ENCODE assay signal across 9 cellular contexts in the genomic region with DNA sequence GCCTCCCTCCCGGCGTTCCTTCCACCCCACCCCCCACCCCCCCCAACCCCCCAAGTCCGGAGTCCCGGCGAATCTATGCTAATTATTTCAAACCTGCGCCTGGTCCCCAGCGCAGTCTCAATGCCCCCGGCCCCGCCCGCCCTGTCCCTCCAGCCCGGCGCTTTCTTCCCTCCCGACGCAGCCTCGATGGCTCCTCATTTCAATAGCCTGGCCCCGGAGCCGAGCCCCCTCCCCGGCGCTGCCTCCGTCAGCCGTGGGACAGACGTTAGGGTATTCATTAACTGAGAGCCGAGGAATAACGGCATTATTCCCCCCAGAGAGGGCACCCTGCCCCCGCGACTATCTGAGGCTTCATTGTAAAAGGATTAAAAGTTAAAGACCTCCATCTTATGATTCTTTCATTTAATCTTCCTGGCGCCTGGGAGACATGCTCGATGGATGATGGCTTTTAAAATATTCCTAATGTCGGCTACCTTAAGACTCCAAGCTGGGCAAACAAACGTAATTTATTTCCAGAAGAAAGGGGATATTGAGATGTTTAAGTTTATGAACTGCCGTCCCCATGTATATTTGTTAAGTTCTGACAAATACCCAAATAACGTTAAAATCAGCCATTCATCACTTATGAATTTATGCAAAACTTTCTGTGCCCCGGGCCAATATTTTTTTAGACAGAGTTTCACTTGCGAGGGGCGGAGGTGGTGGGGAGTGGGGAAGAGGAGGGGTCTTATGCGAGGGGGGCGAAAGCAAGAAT. TPM values are rescaled to one million over a fixed set of nuclear protein-coding genes. Genes with fewer than 3 reads are reported as not detected.
A peak's percentile ranks its signal among the peaks of the same experiment; 100 is the strongest.
DNase-seq lines count a peak whose midpoint lies in the region; ATAC-seq, FAIRE-seq and TF ChIP-seq lines count a peak whose summit lies in the region.
"Had no signal": no experiment of that assay in that cellular context is flagged by ENCODE, and none has a peak within 500 bp of the region (broad histone marks: within the 10 kb centered on the region; RNA-seq: fewer than 3 reads in every experiment).

No MANE protein-coding gene starts in this region.

- peak overlapping the region in 6 of 7 donors; percentile 60 to 76 (median 65) for H3K4me3 Mint-ChIP-seq in CD8-positive, alpha-beta memory T cell
- H3K4me3 Mint-ChIP-seq in dendritic cell treated with granulocyte-macrophage colony-stimulating factor and Interleukin-4, amounts not matched to agents 40 ng/mL and 50 ng/mL, for 4 days = peak overlapping the region; percentile 48

- DNase-seq in CD8-positive, alpha-beta memory T cell = peak in 1 of 5 donors; percentile 27
- DNase-seq in trophoblast cell (peak in 1 of 2 donors; percentile 54), GM19239 (ENCODE audit: insufficient read length, low spot score) (no peak), amniotic stem cell (lab: John Stamatoyannopoulos, UW) (no peak)

- H3K9ac ChIP-seq in Loucy (ENCODE audit: low read depth, low read length, poor library complexity, severe bottlenecking) = peak overlapping the region; percentile 81
- peak overlapping the region; percentile 22 for H3K9ac ChIP-seq in trophoblast cell (ENCODE audit: low read length)

- H4K91ac ChIP-seq in trophoblast cell (ENCODE audit: low read depth, low read length) = peak overlapping the region; percentile 74

- H3K4me1 Mint-ChIP-seq in CD8-positive, alpha-beta memory T cell = peaks cover 22 to 38% (median 37%) of the 10 kb centered on the region in 3 donors
- peaks cover 36% of the 10 kb centered on the region for H3K4me1 Mint-ChIP-seq in dendritic cell treated with granulocyte-macrophage colony-stimulating factor and Interleukin-4, amounts not matched to agents 40 ng/mL and 50 ng/mL, for 4 days (ENCODE audit: low read depth)

- POLR2A ChIA-PET in CD8-positive, alpha-beta memory T cell (lab: Charles Lee) = no interaction called here

- peak overlapping the region; percentile 87 for H2BK5ac ChIP-seq in trophoblast cell (ENCODE audit: low read depth, low read length, poor library complexity)

- no peak overlapping the region for H3K27ac Mint-ChIP-seq in CD8-positive, alpha-beta memory T cell
- H3K27ac Mint-ChIP-seq in dendritic cell treated with granulocyte-macrophage colony-stimulating factor and Interleukin-4, amounts not matched to agents 40 ng/mL and 50 ng/mL, for 4 days = no peak overlapping the region

- no peaks in the 10 kb centered on the region for H3F3A ChIP-seq in Loucy (ENCODE audit: low read depth)

- CTCF ChIA-PET in CD8-positive, alpha-beta memory T cell (lab: Charles Lee) = no interaction called here

- peaks cover 46% of the 10 kb centered on the region for H3K4me1 ChIP-seq in CD8-positive, alpha-beta memory T cell (ENCODE audit: insufficient read depth, low read length)
- peaks cover 18% of the 10 kb centered on the region for H3K4me1 ChIP-seq in Loucy (ENCODE audit: insufficient read depth, low read length, poor library complexity, severe bottlenecking)
- H3K4me1 ChIP-seq in trophoblast cell (ENCODE audit: control insufficient read depth in 1 of 2, insufficient read depth in 2 of 2, low read length in 2 of 2) = peaks cover 3 to 10% of the 10 kb centered on the region in 2 experiments

- H3K79me1 ChIP-seq in trophoblast cell (ENCODE audit: low read length) = peaks cover 42% of the 10 kb centered on the region

- no peak overlapping the region for H2BK12ac ChIP-seq in trophoblast cell (ENCODE audit: low read length)

- H3K9me2 ChIP-seq in Loucy (replicated peaks; ENCODE audit: low read depth, low read length) = no peaks in the 10 kb centered on the region

- no peak for FAIRE-seq in GM19239 (lab: Jason Lieb, UNC)

- H3K27me3 Mint-ChIP-seq in CD8-positive, alpha-beta memory T cell = peaks cover 48 to 61% of the 10 kb centered on the region in 2 donors
- H3K27me3 Mint-ChIP-seq in dendritic cell treated with granulocyte-macrophage colony-stimulating factor and Interleukin-4, amounts not matched to agents 40 ng/mL and 50 ng/mL, for 4 days = peaks cover 60% of the 10 kb centered on the region

- H3K36me3 Mint-ChIP-seq in CD8-positive, alpha-beta memory T cell = no peaks in the 10 kb centered on the region
- H3K36me3 Mint-ChIP-seq in dendritic cell treated with granulocyte-macrophage colony-stimulating factor and Interleukin-4, amounts not matched to agents 40 ng/mL and 50 ng/mL, for 4 days (ENCODE audit: low read depth) = no peaks in the 10 kb centered on the region

- H2BK120ac ChIP-seq in trophoblast cell (ENCODE audit: insufficient read depth, low read length, poor library complexity) = peak overlapping the region; percentile 49

- WGBS in trophoblast cell (ENCODE audit: extremely low coverage, insufficient coverage, insufficient read length) = no CpG with 5 or more reads among the region's 37 CpGs

- no peaks in the 10 kb centered on the region for H3K36me3 ChIP-seq in CD8-positive, alpha-beta memory T cell (ENCODE audit: insufficient read depth, low read length)
- H3K36me3 ChIP-seq in Loucy (ENCODE audit: insufficient read depth, low read length) (no peaks in the 10 kb centered on the region), trophoblast cell (ENCODE audit: control insufficient read depth in 1 of 2, insufficient read depth in 2 of 2, low read length in 2 of 2) (peaks cover 2 to 3% of the 10 kb centered on the region in 2 experiments)

- peak overlapping the region; percentile 99 for H3K4me2 ChIP-seq in Loucy (ENCODE audit: low read depth, low read length, poor library complexity, severe bottlenecking)
- peak overlapping the region; percentile 97 for H3K4me2 ChIP-seq in trophoblast cell (ENCODE audit: low read length)

- no peak overlapping the region for H3K18ac ChIP-seq in trophoblast cell (ENCODE audit: low read length)

- no peaks in the 10 kb centered on the region for H3K9me3 Mint-ChIP-seq in CD8-positive, alpha-beta memory T cell
- no peaks in the 10 kb centered on the region for H3K9me3 Mint-ChIP-seq in dendritic cell treated with granulocyte-macrophage colony-stimulating factor and Interleukin-4, amounts not matched to agents 40 ng/mL and 50 ng/mL, for 4 days

- TF ChIP-seq CTCF in Loucy (conservative IDR thresholded peaks at IDR 0.05; ENCODE audit: low read length) = no peak

- H4K12ac ChIP-seq in trophoblast cell (ENCODE audit: low read depth, low read length) = no peak overlapping the region

- ATAC-seq in GM18519 (IDR thresholded peaks at IDR 0.05; ENCODE audit: low FRiP score, unreplicated experiment) (no peak), HG03280 (IDR thresholded peaks at IDR 0.05; ENCODE audit: unreplicated experiment) (no peak)

- H3K23ac ChIP-seq in trophoblast cell (ENCODE audit: low read length) = no peak overlapping the region

- peak overlapping the region; percentile 49 for H3K4me3 ChIP-seq in CD8-positive, alpha-beta memory T cell (ENCODE audit: low read length)
- peak overlapping the region; percentile 87 for H3K4me3 ChIP-seq in Loucy (ENCODE audit: low read length, poor library complexity, severe bottlenecking)
- H3K4me3 ChIP-seq in trophoblast cell (ENCODE audit: low read depth, low read length) = peak overlapping the region; percentile 68

- intact Hi-C loops in dendritic cell treated with granulocyte-macrophage colony-stimulating factor and Interleukin-4, amounts not matched to agents 40 ng/mL and 50 ng/mL, for 4 days (cut with micrococcal nuclease) = no loop called here

- peak overlapping the region; percentile 54 for H3K14ac ChIP-seq in trophoblast cell (ENCODE audit: low read length)

- peak overlapping the region; percentile 24 for H3K4ac ChIP-seq in trophoblast cell (ENCODE audit: low read depth, low read length)

- H2AK5ac ChIP-seq in trophoblast cell (ENCODE audit: low read length) = no peak overlapping the region

- H3K27ac ChIP-seq in CD8-positive, alpha-beta memory T cell (ENCODE audit: low read depth, low read length) = no peak overlapping the region
- H3K27ac ChIP-seq in trophoblast cell (ENCODE audit: low read depth, low read length) = peak overlapping the region; percentile 89
- H3K27ac ChIP-seq: epithelial cell of prostate had no signal

- H3K79me2 ChIP-seq in Loucy (ENCODE audit: insufficient read depth, low read length) (peaks cover 29% of the 10 kb centered on the region), trophoblast cell (ENCODE audit: control insufficient read depth, insufficient read depth, low read length, poor library complexity) (peaks cover 18% of the 10 kb centered on the region)

- H4K8ac ChIP-seq in trophoblast cell (ENCODE audit: low read depth, low read length) = peak overlapping the region; percentile 55

- H3K9me3 ChIP-seq in CD8-positive, alpha-beta memory T cell (ENCODE audit: low read length) = no peaks in the 10 kb centered on the region
- H3K9me3 ChIP-seq in Loucy (ENCODE audit: insufficient read depth, low read depth, low read length) = no peaks in the 10 kb centered on the region
- no peaks in the 10 kb centered on the region for H3K9me3 ChIP-seq in trophoblast cell (ENCODE audit: insufficient read depth, low read depth, low read length)

- H4K20me1 ChIP-seq in Loucy (ENCODE audit: insufficient read depth, low read length, poor library complexity, severe bottlenecking) = no peaks in the 10 kb centered on the region

- H3K27me3 ChIP-seq in CD8-positive, alpha-beta memory T cell (ENCODE audit: insufficient read depth, low read length, poor library complexity, severe bottlenecking) = peaks cover 24% of the 10 kb centered on the region
- H3K27me3 ChIP-seq in Loucy (ENCODE audit: insufficient read depth, low read length, poor library complexity, severe bottlenecking) = no peaks in the 10 kb centered on the region
- H3K27me3 ChIP-seq in trophoblast cell (ENCODE audit: insufficient read depth, low read length) = no peaks in the 10 kb centered on the region

- H2AFZ ChIP-seq in Loucy (ENCODE audit: low read length) = peak overlapping the region; percentile 87
- no peak overlapping the region for H2AFZ ChIP-seq in trophoblast cell (ENCODE audit: insufficient read depth, low read length, poor library complexity)

RNA-seq across cellular contexts. Expression of a gene that starts 3.4 kb away (rescaled TPM):
- under 1 TPM; 0.44 to 0.73 TPM for total RNA-seq in CD8-positive, alpha-beta memory T cell
- 1.2 TPM for polyA plus RNA-seq in CD8-positive, alpha-beta memory T cell
- polyA plus RNA-seq in trophoblast cell (2013) = 94.9 and 103 TPM in 2 replicates
